Comparison of ENCODE assay signal across 22 cellular contexts in the genomic region with DNA sequence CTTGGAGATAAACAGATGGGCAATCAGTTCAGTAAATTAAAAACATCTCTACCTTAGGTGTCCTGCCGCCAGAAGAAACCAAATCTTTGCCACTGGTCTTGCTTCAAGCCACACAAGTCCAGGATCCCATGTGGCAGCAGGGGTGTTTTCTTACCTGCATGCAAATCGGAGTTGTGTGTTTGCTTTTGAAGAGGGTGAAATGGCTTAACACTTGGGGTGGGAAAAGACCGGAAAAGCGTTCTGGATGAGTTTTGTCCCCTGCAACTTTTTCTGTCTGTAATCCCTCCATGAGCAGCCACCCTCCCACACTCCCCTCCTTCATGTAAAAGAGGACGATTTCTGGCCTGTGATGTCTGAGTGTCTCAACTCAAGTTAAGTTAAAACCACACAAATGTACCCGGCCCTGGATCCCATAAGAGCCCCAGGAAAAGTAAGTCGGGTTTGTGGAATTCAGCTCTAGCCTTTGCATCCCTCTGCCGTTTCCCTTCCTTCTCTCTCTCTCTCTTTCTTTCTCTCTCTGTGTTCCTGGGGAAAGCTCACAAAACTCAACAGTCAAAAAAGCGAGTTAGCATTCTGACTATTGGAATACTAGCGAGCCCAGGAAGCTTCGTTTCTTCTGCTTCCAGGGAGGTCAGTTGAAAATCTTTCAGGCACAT.
A peak's percentile ranks its signal among the peaks of the same experiment; 100 is the strongest.
DNase-seq lines count a peak whose midpoint lies in the region; ATAC-seq and TF ChIP-seq lines count a peak whose summit lies in the region.
"Had no signal": no experiment of that assay in that cellular context is flagged by ENCODE, and none has a peak within 500 bp of the region (broad histone marks: within the 10 kb centered on the region; RNA-seq: fewer than 3 reads in every experiment).

No MANE protein-coding gene starts in this region.

- H3K4ac ChIP-seq in mesendoderm (ENCODE audit: low read depth, low read length), result no peak overlapping the region

- no peak overlapping the region for H2AK5ac ChIP-seq in mesendoderm (ENCODE audit: low read length)

- H3K79me2 ChIP-seq in mesendoderm (ENCODE audit: control insufficient read depth, insufficient read depth, low read length), result peaks cover 2% of the 10 kb centered on the region

- H3K56ac ChIP-seq in mesendoderm (ENCODE audit: low read length), result peak overlapping the region; percentile 68

- peak overlapping the region; percentile 2 for H3K4me2 ChIP-seq in mesendoderm (ENCODE audit: low read length)
- H3K4me2 ChIP-seq: BLaER1, PC-9 had no signal

- no CpG with 5 or more reads among the region's 11 CpGs for WGBS in mesendoderm (ENCODE audit: extremely low coverage, insufficient coverage, low lambda C conversion rate)
- whole genome bisulfite sequencing in upper lobe of left lung, 2 donors, result 81 to 82% methylated on average over 11 of the region's 11 CpGs

- no peak overlapping the region for H2BK5ac ChIP-seq in mesendoderm (ENCODE audit: low read length)

- H3K9me3 Mint-ChIP-seq in HFFc6, result no peaks in the 10 kb centered on the region
- H3K9me3 Mint-ChIP-seq: activated naive CD4-positive, alpha-beta T cell treated with anti-CD3 and anti-CD28 coated beads, Interleukin-2, amount 50 U/mL, for 24 hours; naive thymus-derived CD8-positive, alpha-beta T cell had no signal

- H3K27ac ChIP-seq in mesendoderm (ENCODE audit: low read depth, low read length) (peak overlapping the region; percentile 73), skin epidermis (peak overlapping the region in 16 of 21 experiments; percentile 1 to 78 (median 60)), upper lobe of left lung (no peak overlapping the region)
- H3K27ac ChIP-seq: BLaER1, brain microvascular endothelial cell, PC-9, thoracic aorta had no signal

- H3K4me1 ChIP-seq in mesendoderm (ENCODE audit: control insufficient read depth, low read depth, low read length), result peaks cover 36% of the 10 kb centered on the region
- peaks cover 21 to 31% (median 21%) of the 10 kb centered on the region in 4 donors for H3K4me1 ChIP-seq in upper lobe of left lung
- H3K4me1 ChIP-seq: BLaER1 had no signal

- H3K27ac Mint-ChIP-seq in HFFc6, result peak overlapping the region; percentile 79
- H3K27ac Mint-ChIP-seq: activated naive CD4-positive, alpha-beta T cell treated with anti-CD3 and anti-CD28 coated beads, Interleukin-2, amount 50 U/mL, for 24 hours; naive thymus-derived CD8-positive, alpha-beta T cell had no signal

- peak overlapping the region; percentile 39 for H2BK15ac ChIP-seq in mesendoderm (replicated peaks; ENCODE audit: low read depth)

- H3K36me3 ChIP-seq in mesendoderm (ENCODE audit: control insufficient read depth, insufficient read depth, low read length), result no peaks in the 10 kb centered on the region
- H3K36me3 ChIP-seq in upper lobe of left lung, result no peaks in the 10 kb centered on the region
- H3K36me3 ChIP-seq: brain microvascular endothelial cell, right lobe of liver, thoracic aorta had no signal

- H3K4me3 Mint-ChIP-seq in HFFc6, result peak overlapping the region; percentile 75; the same call in 1 of the 2 replicates
- H3K4me3 Mint-ChIP-seq: activated naive CD4-positive, alpha-beta T cell treated with anti-CD3 and anti-CD28 coated beads, Interleukin-2, amount 50 U/mL, for 24 hours had no signal

- H3K36me3 Mint-ChIP-seq in HFFc6 (ENCODE audit: low read depth), result no peaks in the 10 kb centered on the region
- H3K36me3 Mint-ChIP-seq: activated naive CD4-positive, alpha-beta T cell treated with anti-CD3 and anti-CD28 coated beads, Interleukin-2, amount 50 U/mL, for 24 hours; naive thymus-derived CD8-positive, alpha-beta T cell had no signal

- H3K4me1 Mint-ChIP-seq in HFFc6 (ENCODE audit: low read depth), result peaks cover 78% of the 10 kb centered on the region

- H2BK120ac ChIP-seq in mesendoderm (ENCODE audit: low read depth, low read length), result no peak overlapping the region

- no peak for TF ChIP-seq POLR2A in upper lobe of left lung (IDR thresholded peaks at IDR 0.05)

- H3K23ac ChIP-seq in mesendoderm (ENCODE audit: low read length), result no peak overlapping the region

- H3K4me3 ChIP-seq in choroid plexus epithelial cell (ENCODE audit: low read depth, low read length), result no peak overlapping the region
- no peak overlapping the region for H3K4me3 ChIP-seq in mesendoderm (ENCODE audit: low read length)
- H3K4me3 ChIP-seq in skin epidermis, result peak overlapping the region in 1 of 7 experiments; percentile 22
- H3K4me3 ChIP-seq in upper lobe of left lung, result no peak overlapping the region
- H3K4me3 ChIP-seq: BLaER1, PC-9, right lobe of liver, thoracic aorta had no signal

- H4K8ac ChIP-seq in mesendoderm (ENCODE audit: low read depth, low read length), result no peak overlapping the region

- peaks cover 7% of the 10 kb centered on the region for H3K27me3 Mint-ChIP-seq in HFFc6 (ENCODE audit: insufficient read depth)

- DNase-seq in HFFc6, result no peak
- DNase-seq in choroid plexus epithelial cell (ENCODE audit: low read depth), result peak; percentile 22
- DNase-seq in mesendoderm, result peak; percentile 62
- no peak for DNase-seq in CD1c-positive myeloid dendritic cell (ENCODE audit: extremely low spot score)
- DNase-seq in upper lobe of left lung, result no peak
- DNase-seq: activated CD4-positive, alpha-beta T cell treated with anti-CD3 and anti-CD28 coated beads, Interleukin-2, amount 50 U/mL, for 1 hour; activated T-cell treated with anti-CD3 and anti-CD28 coated beads for 4 hours; brain microvascular endothelial cell; effector CD4-positive, alpha-beta T cell; foreskin fibroblast; naive thymus-derived CD8-positive, alpha-beta T cell; NCI-H2081 treated with DMSO at 0.1 percent for 48 hours; NCI-H524 treated with DMSO at 0.1 percent for 48 hours; PC-9; right lobe of liver; stimulated activated CD4-positive, alpha-beta T cell treated with anti-CD3 and anti-CD28 coated beads, Interleukin-2, amount 100 ng/mL, for 48 hours had no signal

- peaks cover 5% of the 10 kb centered on the region for H3K79me1 ChIP-seq in mesendoderm (ENCODE audit: low read length)

- H3K9ac ChIP-seq in mesendoderm (ENCODE audit: low read length), result peak overlapping the region; percentile 6
- H3K9ac ChIP-seq: BLaER1 had no signal

- no peaks in the 10 kb centered on the region for H3K27me3 ChIP-seq in mesendoderm (ENCODE audit: insufficient read depth, low read length, poor library complexity)
- H3K27me3 ChIP-seq in upper lobe of left lung, result no peaks in the 10 kb centered on the region
- H3K27me3 ChIP-seq: brain microvascular endothelial cell, right lobe of liver had no signal

- TF ChIP-seq CTCF in HFFc6 (IDR thresholded peaks at IDR 0.05) (no peak), choroid plexus epithelial cell (conservative IDR thresholded peaks at IDR 0.05; ENCODE audit: low read depth, low read length) (no peak), upper lobe of left lung (IDR thresholded peaks at IDR 0.05) (no peak)

- ATAC-seq in GM19452 (IDR thresholded peaks at IDR 0.05; ENCODE audit: unreplicated experiment) (no peak), GM21737 (IDR thresholded peaks at IDR 0.05; ENCODE audit: unreplicated experiment) (no peak), upper lobe of left lung (ENCODE audit: low FRiP score in 2 of 2) (no peak)
- ATAC-seq: naive thymus-derived CD8-positive, alpha-beta T cell had no signal

- no peaks in the 10 kb centered on the region for H3K9me3 ChIP-seq in upper lobe of left lung
- H3K9me3 ChIP-seq: BLaER1, right lobe of liver, thoracic aorta had no signal

- peak overlapping the region; percentile 94 for H3K18ac ChIP-seq in mesendoderm (ENCODE audit: low read length)

- no peak for TF ChIP-seq EP300 in upper lobe of left lung (IDR thresholded peaks at IDR 0.05)

- H4K5ac ChIP-seq in mesendoderm (ENCODE audit: low read length), result no peak overlapping the region

Comparison
In these comparisons a context has a peak if more than half of its experiments do, and no peak if none do; other contexts are left out.
1. DNase-seq: peak in choroid plexus epithelial cell (single experiment) and mesendoderm (single experiment); none in HFFc6 (single experiment), CD1c-positive myeloid dendritic cell (single experiment) and upper lobe of left lung (0 of 2).
2. H3K27ac ChIP-seq: peak in mesendoderm (single experiment) and skin epidermis (16 of 21); none in upper lobe of left lung (0 of 4).